Comparison of ENCODE assay signal across 28 cellular contexts in genomic region chr16:19021747-19022146, GRCh38.
"Had no signal": no experiment of that assay in that cellular context is flagged by ENCODE, and none has a peak within 500 bp of the region (broad histone marks: within the 10 kb centered on the region; RNA-seq: fewer than 3 reads in every experiment).

No MANE protein-coding gene starts in this region.

- H3K27me3 Mint-ChIP-seq: dendritic cell treated with granulocyte-macrophage colony-stimulating factor and Interleukin-4, amounts not matched to agents 40 ng/mL and 50 ng/mL, for 4 days; effector memory CD8-positive, alpha-beta T cell had no signal

- H3K27ac Mint-ChIP-seq: dendritic cell treated with granulocyte-macrophage colony-stimulating factor and Interleukin-4, amounts not matched to agents 40 ng/mL and 50 ng/mL, for 4 days; effector memory CD8-positive, alpha-beta T cell had no signal

- H3K4me2 ChIP-seq: hepatocyte had no signal

- H3K4me3 Mint-ChIP-seq: dendritic cell treated with granulocyte-macrophage colony-stimulating factor and Interleukin-4, amounts not matched to agents 40 ng/mL and 50 ng/mL, for 4 days; effector memory CD8-positive, alpha-beta T cell had no signal

- H3K9me3 Mint-ChIP-seq: dendritic cell treated with granulocyte-macrophage colony-stimulating factor and Interleukin-4, amounts not matched to agents 40 ng/mL and 50 ng/mL, for 4 days; effector memory CD8-positive, alpha-beta T cell had no signal

- H3K36me3 ChIP-seq: colonic mucosa, esophagus squamous epithelium, gastrocnemius medialis, gastroesophageal sphincter had no signal

- H3K4me3 ChIP-seq: colonic mucosa, coronary artery, dorsolateral prefrontal cortex, esophagus muscularis mucosa, esophagus squamous epithelium, gastrocnemius medialis, gastroesophageal sphincter, heart left ventricle, heart right ventricle, hepatocyte had no signal

- H3K27ac ChIP-seq: colonic mucosa, coronary artery, epithelial cell of prostate, esophagus muscularis mucosa, esophagus squamous epithelium, foreskin keratinocyte, gastrocnemius medialis, gastroesophageal sphincter, heart left ventricle, heart right ventricle, hepatocyte had no signal

- FAIRE-seq: colon, endometrium, endothelial cell of umbilical vein, frontal cortex had no signal

- H3K9me3 ChIP-seq: colonic mucosa, esophagus muscularis mucosa, esophagus squamous epithelium, gastrocnemius medialis, gastroesophageal sphincter had no signal

- H3K4me1 ChIP-seq: colonic mucosa, esophagus muscularis mucosa, esophagus squamous epithelium, foreskin keratinocyte, gastrocnemius medialis, gastroesophageal sphincter, heart left ventricle, heart right ventricle had no signal

- H3K27me3 ChIP-seq: colonic mucosa, dorsolateral prefrontal cortex, esophagus muscularis mucosa, esophagus squamous epithelium, foreskin keratinocyte, gastrocnemius medialis, gastroesophageal sphincter, heart left ventricle, heart right ventricle, hepatocyte had no signal

- ATAC-seq: effector memory CD8-positive, alpha-beta T cell; gastrocnemius medialis; gastroesophageal sphincter; heart left ventricle; heart right ventricle had no signal

- DNase-seq: colonic mucosa; cortex of kidney; dermis blood vessel endothelial cell; dorsolateral prefrontal cortex; effector CD4-positive, alpha-beta T cell; effector CD8-positive, alpha-beta T cell; effector memory CD4-positive, alpha-beta T cell; effector memory CD8-positive, alpha-beta T cell; erythroblast; esophagus squamous epithelium; foreskin fibroblast; foreskin melanocyte; gastrocnemius medialis; glutamatergic neuron; head of caudate nucleus; heart left ventricle; heart right ventricle had no signal

- H3K79me2 ChIP-seq: hepatocyte had no signal

- H2AFZ ChIP-seq: hepatocyte had no signal
